1 cellular context compared by ENCODE assay signal in genomic region chr1:86933562-86934377, GRCh38.
A peak's percentile ranks its signal among the peaks of the same experiment; 100 is the strongest.
TF ChIP-seq lines count a peak whose summit lies in the region.

No MANE protein-coding gene starts in this region.

TF ChIP-seq in HEK293, 187 proteins besides CTCF, POLR2A, EP300 and RAD21 (continued from another document):
- peak; percentile 81 for TF ChIP-seq PRDM10 (tag by site-specific recombination; IDR thresholded peaks at IDR 0.05)
- TF ChIP-seq OVOL3 (tag by site-specific recombination; IDR thresholded peaks at IDR 0.05) = no peak
- TF ChIP-seq ZNF10 (tag by site-specific recombination; IDR thresholded peaks at IDR 0.05) = no peak
- peak; percentile 68; the same call in 1 of the 2 replicates for TF ChIP-seq TRIM28 (IDR thresholded peaks at IDR 0.05; ENCODE audit: borderline replicate concordance, low read length)
TF ChIP-seq in HEK293: peak in this region for 7.
